Comparison of ENCODE assay signal across 1 cellular context in the genomic region with DNA sequence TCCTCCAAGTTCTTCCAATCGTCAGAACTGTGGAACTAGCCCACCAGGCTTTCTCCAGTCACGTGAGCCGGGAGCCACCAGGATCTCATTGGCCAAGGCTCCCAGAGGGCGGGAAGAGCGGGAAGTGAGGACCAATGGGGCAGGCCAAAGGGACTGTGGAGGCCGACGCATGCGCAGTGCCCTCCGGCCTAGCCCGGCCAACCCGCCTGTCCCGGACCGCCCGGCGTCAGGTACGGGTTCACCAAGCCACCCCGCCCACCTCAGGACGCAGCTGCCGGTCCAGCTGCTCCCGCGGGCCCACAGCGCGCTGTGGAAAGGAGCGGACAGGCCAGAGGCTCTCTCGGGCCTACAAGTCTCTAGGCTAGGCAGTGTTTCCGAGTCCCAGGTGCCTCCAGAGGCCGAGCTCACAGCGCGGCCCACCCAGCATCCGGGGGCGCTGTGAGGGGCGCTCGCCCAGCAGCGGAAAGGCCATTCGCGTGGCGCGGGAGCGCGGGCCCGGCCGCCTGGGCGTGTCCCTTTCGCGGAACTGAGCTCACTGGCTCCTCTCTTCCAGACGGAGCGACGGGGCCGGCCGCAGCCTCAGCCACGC.
TF ChIP-seq lines count a peak whose summit lies in the region.

No MANE protein-coding gene starts in this region.

TF ChIP-seq in K562, 482 proteins besides CTCF, POLR2A, EP300 and RAD21 (continued from another document and continues in another):
- TF ChIP-seq NR2C1 (IDR thresholded peaks at IDR 0.05) (no peak), NR2C1 (tag; IDR thresholded peaks at IDR 0.05) (no peak), E2F3 (CRISPR knock-in tag; IDR thresholded peaks at IDR 0.05) (0 out of 2 replicates have a peak, but pooled peaks have one; percentile 57), HNRNPH1 (optimal IDR thresholded peaks at IDR 0.05; ENCODE audit: low read depth, low read length) (no peak), CREM (IDR thresholded peaks at IDR 0.05; ENCODE audit: low read depth) (no peak), ZNF507 (tag; conservative IDR thresholded peaks at IDR 0.05) (no peak), HMGXB4 (CRISPR knock-in tag; IDR thresholded peaks at IDR 0.05) (peak; percentile 96), NCOA6 (IDR thresholded peaks at IDR 0.05) (no peak), VEZF1 (CRISPR knock-in tag; IDR thresholded peaks at IDR 0.05) (no peak), ZNF639 (CRISPR knock-in tag; conservative IDR thresholded peaks at IDR 0.05 in 1 of 2, IDR thresholded peaks at IDR 0.05 in 1 of 2) (0 out of 4 replicates have a peak, but pooled peaks of 1 of the 2 experiments have one; percentile 28), BDP1 (IDR thresholded peaks at IDR 0.05; ENCODE audit: insufficient read depth, insufficient read length) (no peak), ATF6 (CRISPR knock-in tag; IDR thresholded peaks at IDR 0.05) (peak; percentile 45; the same call in 1 of the 2 replicates), MLX (CRISPR knock-in tag; conservative IDR thresholded peaks at IDR 0.05) (peak in 1 of 2 experiments; percentile 73; a peak in 1 of 4 replicates), CREB1 (IDR thresholded peaks at IDR 0.05) (no peak), CREB1 (CRISPR knock-in tag; IDR thresholded peaks at IDR 0.05) (peak; percentile 55; the same call in 1 of the 2 replicates), USF1 (CRISPR knock-in tag; IDR thresholded peaks at IDR 0.05) (peak; percentile 91), HDAC8 (tag; IDR thresholded peaks at IDR 0.05) (no peak), TEAD2 (tag; IDR thresholded peaks at IDR 0.05) (no peak), UBTF (IDR thresholded peaks at IDR 0.05; ENCODE audit: borderline replicate concordance in 1 of 2, low read depth in 2 of 2, low read length in 2 of 2) (no peak), TOE1 (IDR thresholded peaks at IDR 0.05; ENCODE audit: borderline replicate concordance) (peak; percentile 63; the same call in 1 of the 2 replicates), TOE1 (CRISPR knock-in tag; IDR thresholded peaks at IDR 0.05; ENCODE audit: borderline replicate concordance, low read depth) (0 out of 2 replicates have a peak, but pooled peaks have one; percentile 76), POLR2G (IDR thresholded peaks at IDR 0.05; ENCODE audit: low read depth, low read length) (peak; percentile 68), FOXO4 (CRISPR knock-in tag; IDR thresholded peaks at IDR 0.05) (no peak), L3MBTL2 (IDR thresholded peaks at IDR 0.05) (peak; percentile 94), GABPA (tag; conservative IDR thresholded peaks at IDR 0.05; ENCODE audit: low read depth) (peak; percentile 56; the same call in 1 of the 2 replicates), ZFP91 (CRISPR knock-in tag; IDR thresholded peaks at IDR 0.05) (no peak), ZNF707 (CRISPR knock-in tag; conservative IDR thresholded peaks at IDR 0.05) (no peak), ZNF431 (CRISPR knock-in tag; IDR thresholded peaks at IDR 0.05) (peak; percentile 85; the same call in 1 of the 2 replicates), PHF8 (IDR thresholded peaks at IDR 0.05; ENCODE audit: borderline replicate concordance, low read length) (peak; percentile 39; the same call in 1 of the 2 replicates), PRMT5 (CRISPR knock-in tag; IDR thresholded peaks at IDR 0.05) (peak; percentile 62; the same call in 1 of the 2 replicates), ATF1 (CRISPR knock-in tag; IDR thresholded peaks at IDR 0.05) (no peak), ATF1 (tag; IDR thresholded peaks at IDR 0.05) (no peak), CHCHD3 (CRISPR knock-in tag; IDR thresholded peaks at IDR 0.05) (no peak)
- TF ChIP-seq, protein P1, sequence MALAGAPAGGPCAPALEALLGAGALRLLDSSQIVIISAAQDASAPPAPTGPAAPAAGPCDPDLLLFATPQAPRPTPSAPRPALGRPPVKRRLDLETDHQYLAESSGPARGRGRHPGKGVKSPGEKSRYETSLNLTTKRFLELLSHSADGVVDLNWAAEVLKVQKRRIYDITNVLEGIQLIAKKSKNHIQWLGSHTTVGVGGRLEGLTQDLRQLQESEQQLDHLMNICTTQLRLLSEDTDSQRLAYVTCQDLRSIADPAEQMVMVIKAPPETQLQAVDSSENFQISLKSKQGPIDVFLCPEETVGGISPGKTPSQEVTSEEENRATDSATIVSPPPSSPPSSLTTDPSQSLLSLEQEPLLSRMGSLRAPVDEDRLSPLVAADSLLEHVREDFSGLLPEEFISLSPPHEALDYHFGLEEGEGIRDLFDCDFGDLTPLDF (CRISPR knock-in tag; IDR thresholded peaks at IDR 0.05): peak; percentile 92
- TF ChIP-seq, protein P2, sequence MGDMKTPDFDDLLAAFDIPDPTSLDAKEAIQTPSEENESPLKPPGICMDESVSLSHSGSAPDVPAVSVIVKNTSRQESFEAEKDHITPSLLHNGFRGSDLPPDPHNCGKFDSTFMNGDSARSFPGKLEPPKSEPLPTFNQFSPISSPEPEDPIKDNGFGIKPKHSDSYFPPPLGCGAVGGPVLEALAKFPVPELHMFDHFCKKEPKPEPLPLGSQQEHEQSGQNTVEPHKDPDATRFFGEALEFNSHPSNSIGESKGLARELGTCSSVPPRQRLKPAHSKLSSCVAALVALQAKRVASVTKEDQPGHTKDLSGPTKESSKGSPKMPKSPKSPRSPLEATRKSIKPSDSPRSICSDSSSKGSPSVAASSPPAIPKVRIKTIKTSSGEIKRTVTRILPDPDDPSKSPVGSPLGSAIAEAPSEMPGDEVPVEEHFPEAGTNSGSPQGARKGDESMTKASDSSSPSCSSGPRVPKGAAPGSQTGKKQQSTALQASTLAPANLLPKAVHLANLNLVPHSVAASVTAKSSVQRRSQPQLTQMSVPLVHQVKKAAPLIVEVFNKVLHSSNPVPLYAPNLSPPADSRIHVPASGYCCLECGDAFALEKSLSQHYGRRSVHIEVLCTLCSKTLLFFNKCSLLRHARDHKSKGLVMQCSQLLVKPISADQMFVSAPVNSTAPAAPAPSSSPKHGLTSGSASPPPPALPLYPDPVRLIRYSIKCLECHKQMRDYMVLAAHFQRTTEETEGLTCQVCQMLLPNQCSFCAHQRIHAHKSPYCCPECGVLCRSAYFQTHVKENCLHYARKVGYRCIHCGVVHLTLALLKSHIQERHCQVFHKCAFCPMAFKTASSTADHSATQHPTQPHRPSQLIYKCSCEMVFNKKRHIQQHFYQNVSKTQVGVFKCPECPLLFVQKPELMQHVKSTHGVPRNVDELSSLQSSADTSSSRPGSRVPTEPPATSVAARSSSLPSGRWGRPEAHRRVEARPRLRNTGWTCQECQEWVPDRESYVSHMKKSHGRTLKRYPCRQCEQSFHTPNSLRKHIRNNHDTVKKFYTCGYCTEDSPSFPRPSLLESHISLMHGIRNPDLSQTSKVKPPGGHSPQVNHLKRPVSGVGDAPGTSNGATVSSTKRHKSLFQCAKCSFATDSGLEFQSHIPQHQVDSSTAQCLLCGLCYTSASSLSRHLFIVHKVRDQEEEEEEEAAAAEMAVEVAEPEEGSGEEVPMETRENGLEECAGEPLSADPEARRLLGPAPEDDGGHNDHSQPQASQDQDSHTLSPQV (IDR thresholded peaks at IDR 0.05): no peak
